1 cellular context compared by ENCODE assay signal in the genomic region with DNA sequence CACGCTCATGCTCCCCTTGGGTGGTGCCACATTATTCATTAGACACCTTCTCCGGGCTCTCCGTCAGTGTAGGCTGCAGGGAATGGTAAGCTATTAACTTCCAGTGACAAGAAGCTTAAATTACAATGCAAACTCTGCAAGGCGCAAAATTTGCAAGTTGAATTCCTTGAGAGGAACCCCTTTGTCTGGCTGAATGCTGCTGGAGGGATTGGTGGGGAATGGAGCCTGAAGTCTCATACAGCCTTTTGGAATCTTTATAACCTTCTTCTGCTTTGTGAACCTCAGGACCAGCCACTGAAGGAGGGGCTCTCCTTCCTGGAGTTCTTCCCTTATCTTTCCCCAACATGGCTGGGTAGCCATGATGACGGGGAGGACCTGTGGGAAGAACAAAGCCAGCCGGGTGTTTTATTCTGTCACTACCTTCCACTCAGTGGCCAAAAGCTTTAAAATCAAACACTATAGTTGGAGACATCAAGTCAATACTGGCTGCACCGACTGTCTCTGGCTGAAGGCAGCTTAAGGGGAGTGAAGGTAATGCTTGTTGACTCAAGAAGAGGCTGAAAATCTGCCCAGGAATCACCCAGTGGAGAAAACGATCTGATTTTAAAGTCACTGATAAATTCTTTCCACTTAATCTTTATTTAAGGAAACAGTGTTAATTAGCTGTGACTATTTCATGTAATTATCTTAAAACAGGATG.
TF ChIP-seq lines count a peak whose summit lies in the region.

No MANE protein-coding gene starts in this region.

TF ChIP-seq in SK-N-SH treated with all-trans-retinoic acid at 6 μM for 48 hours, 23 proteins besides CTCF, POLR2A, EP300 and RAD21 (continued from another document):
- TF ChIP-seq, protein P1, sequence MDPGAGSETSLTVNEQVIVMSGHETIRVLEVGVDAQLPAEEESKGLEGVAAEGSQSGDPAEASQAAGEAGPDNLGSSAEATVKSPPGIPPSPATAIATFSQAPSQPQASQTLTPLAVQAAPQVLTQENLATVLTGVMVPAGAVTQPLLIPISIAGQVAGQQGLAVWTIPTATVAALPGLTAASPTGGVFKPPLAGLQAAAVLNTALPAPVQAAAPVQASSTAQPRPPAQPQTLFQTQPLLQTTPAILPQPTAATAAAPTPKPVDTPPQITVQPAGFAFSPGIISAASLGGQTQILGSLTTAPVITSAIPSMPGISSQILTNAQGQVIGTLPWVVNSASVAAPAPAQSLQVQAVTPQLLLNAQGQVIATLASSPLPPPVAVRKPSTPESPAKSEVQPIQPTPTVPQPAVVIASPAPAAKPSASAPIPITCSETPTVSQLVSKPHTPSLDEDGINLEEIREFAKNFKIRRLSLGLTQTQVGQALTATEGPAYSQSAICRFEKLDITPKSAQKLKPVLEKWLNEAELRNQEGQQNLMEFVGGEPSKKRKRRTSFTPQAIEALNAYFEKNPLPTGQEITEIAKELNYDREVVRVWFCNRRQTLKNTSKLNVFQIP (CRISPR knock-in tag; IDR thresholded peaks at IDR 0.05; ENCODE audit: borderline replicate concordance, low read depth) = no peak
